1 cellular context compared by ENCODE assay signal in genomic region chrX:70664726-70665125, GRCh38.
TF ChIP-seq lines count a peak whose summit lies in the region.

No MANE protein-coding gene starts in this region.

TF ChIP-seq in WTC11, 78 proteins besides CTCF, POLR2A, EP300 and RAD21 (continued from another document):
- TF ChIP-seq STAT6 (CRISPR knock-in tag; conservative IDR thresholded peaks at IDR 0.05; ENCODE audit: low read depth) (no peak), MXD4 (CRISPR knock-in tag; IDR thresholded peaks at IDR 0.05; ENCODE audit: borderline replicate concordance) (no peak), JAZF1 (CRISPR knock-in tag; IDR thresholded peaks at IDR 0.05) (no peak)
- TF ChIP-seq, protein P1, sequence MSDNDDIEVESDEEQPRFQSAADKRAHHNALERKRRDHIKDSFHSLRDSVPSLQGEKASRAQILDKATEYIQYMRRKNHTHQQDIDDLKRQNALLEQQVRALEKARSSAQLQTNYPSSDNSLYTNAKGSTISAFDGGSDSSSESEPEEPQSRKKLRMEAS (CRISPR knock-in tag; IDR thresholded peaks at IDR 0.05) = no peak
- TF ChIP-seq, protein P2, sequence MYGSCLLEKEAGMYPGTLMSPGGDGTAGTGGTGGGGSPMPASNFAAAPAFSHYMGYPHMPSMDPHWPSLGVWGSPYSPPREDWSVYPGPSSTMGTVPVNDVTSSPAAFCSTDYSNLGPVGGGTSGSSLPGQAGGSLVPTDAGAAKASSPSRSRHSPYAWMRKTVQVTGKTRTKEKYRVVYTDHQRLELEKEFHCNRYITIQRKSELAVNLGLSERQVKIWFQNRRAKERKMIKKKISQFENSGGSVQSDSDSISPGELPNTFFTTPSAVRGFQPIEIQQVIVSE (CRISPR knock-in tag; IDR thresholded peaks at IDR 0.05; ENCODE audit: borderline replicate concordance) = no peak
- TF ChIP-seq, protein P3, sequence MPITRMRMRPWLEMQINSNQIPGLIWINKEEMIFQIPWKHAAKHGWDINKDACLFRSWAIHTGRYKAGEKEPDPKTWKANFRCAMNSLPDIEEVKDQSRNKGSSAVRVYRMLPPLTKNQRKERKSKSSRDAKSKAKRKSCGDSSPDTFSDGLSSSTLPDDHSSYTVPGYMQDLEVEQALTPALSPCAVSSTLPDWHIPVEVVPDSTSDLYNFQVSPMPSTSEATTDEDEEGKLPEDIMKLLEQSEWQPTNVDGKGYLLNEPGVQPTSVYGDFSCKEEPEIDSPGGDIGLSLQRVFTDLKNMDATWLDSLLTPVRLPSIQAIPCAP (CRISPR knock-in tag; IDR thresholded peaks at IDR 0.05) = no peak
